8 cellular contexts compared by ENCODE assay signal in genomic region chr10:31759124-31759798, GRCh38.
DNase-seq lines count a peak whose midpoint lies in the region; ATAC-seq, FAIRE-seq and TF ChIP-seq lines count a peak whose summit lies in the region.

No MANE protein-coding gene starts in this region.

- peaks cover 23% of the 10 kb centered on the region; the same call in 1 of the 2 replicates for H3K4me1 ChIP-seq in H9 (ENCODE audit: insufficient read depth, low read length)
- peaks cover 19% of the 10 kb centered on the region for H3K4me1 ChIP-seq in astrocyte (ENCODE audit: insufficient read depth, low read length)
- H3K4me1 ChIP-seq in iPS-18a (ENCODE audit: control insufficient read depth, low read depth, low read length): peaks cover 44% of the 10 kb centered on the region
- H3K4me1 ChIP-seq in skeletal muscle satellite cell (ENCODE audit: control insufficient read depth, insufficient read depth, low read length): peaks cover 34% of the 10 kb centered on the region

- H4K20me1 ChIP-seq in H9 (ENCODE audit: control insufficient read depth, insufficient read depth, insufficient read length): no peaks in the 10 kb centered on the region
- no peaks in the 10 kb centered on the region for H4K20me1 ChIP-seq in astrocyte (ENCODE audit: insufficient read depth, low read length)

- no peak overlapping the region for H4K8ac ChIP-seq in H9 (replicated peaks; ENCODE audit: insufficient read length, low read depth, low read length)

- H2AFZ ChIP-seq in H9 (ENCODE audit: low read length) (no peak overlapping the region), astrocyte (ENCODE audit: low read depth, low read length) (peak overlapping the region; percentile 76)

- no peak overlapping the region for H3K4ac ChIP-seq in H9 (ENCODE audit: low read depth, low read length)

- H3K9ac ChIP-seq in H9 (ENCODE audit: extremely low read depth, insufficient read length, low read length): peak overlapping the region; percentile 73
- H3K9ac ChIP-seq in astrocyte (ENCODE audit: low read length): peak overlapping the region; percentile 95
- peak overlapping the region; percentile 81 for H3K9ac ChIP-seq in iPS-18a (ENCODE audit: low read length)
- H3K9ac ChIP-seq in skeletal muscle satellite cell (ENCODE audit: low read depth, low read length): peak overlapping the region; percentile 87

- H3K56ac ChIP-seq in H9 (ENCODE audit: insufficient read length, low read depth, low read length): no peak overlapping the region

- no peak overlapping the region for H4K91ac ChIP-seq in H9 (ENCODE audit: insufficient read length, low read depth, low read length)

- no peak overlapping the region for H3T11ph ChIP-seq in H9 (ENCODE audit: low read length)

- H3K4me3 ChIP-seq in astrocyte (ENCODE audit: insufficient read depth, low read depth, low read length) (peak overlapping the region; percentile 89), iPS-18a (ENCODE audit: low read length) (peak overlapping the region; percentile 80), skeletal muscle satellite cell (ENCODE audit: low read length) (peak overlapping the region; percentile 81)

- no peak for TF ChIP-seq CTCF in H9 (conservative IDR thresholded peaks at IDR 0.05)
- TF ChIP-seq CTCF in astrocyte (IDR thresholded peaks at IDR 0.05; ENCODE audit: insufficient read depth, low read depth, low read length): no peak

- H3K9me3 Mint-ChIP-seq in H9: peaks cover 15 to 20% of the 10 kb centered on the region in 2 experiments; a peak in 4 of 5 replicates
- peaks cover 6% of the 10 kb centered on the region for H3K9me3 Mint-ChIP-seq in astrocyte (ENCODE audit: unreplicated experiment)

- peak overlapping the region; percentile 45 for H3K4me2 ChIP-seq in H9 (ENCODE audit: insufficient read depth, insufficient read length, low read length)
- peak overlapping the region; percentile 94 for H3K4me2 ChIP-seq in astrocyte (ENCODE audit: low read length)
- peak overlapping the region; percentile 85 for H3K4me2 ChIP-seq in skeletal muscle satellite cell (ENCODE audit: low read length)

- H3K79me2 ChIP-seq in H9 (ENCODE audit: insufficient read depth, low read length) (no peaks in the 10 kb centered on the region), astrocyte (ENCODE audit: insufficient read depth, low read length) (no peaks in the 10 kb centered on the region)

- H4K5ac ChIP-seq in H9 (ENCODE audit: insufficient read length, low read depth, low read length): no peak overlapping the region

- H3K27me3 Mint-ChIP-seq in H9 (ENCODE audit: low read depth) (peaks cover 3% of the 10 kb centered on the region; the same call in 1 of the 2 replicates), astrocyte (ENCODE audit: low read depth, unreplicated experiment) (peaks cover 4% of the 10 kb centered on the region)

- peak overlapping the region; percentile 75 to 89 for H3K4me3 Mint-ChIP-seq in H9
- peak overlapping the region; percentile 93 for H3K4me3 Mint-ChIP-seq in astrocyte (ENCODE audit: unreplicated experiment)

- H3K36me3 ChIP-seq in astrocyte (ENCODE audit: insufficient read depth, low read length) (no peaks in the 10 kb centered on the region), iPS-18a (ENCODE audit: control insufficient read depth, low read depth, low read length) (no peaks in the 10 kb centered on the region), skeletal muscle satellite cell (ENCODE audit: insufficient read depth, low read length) (no peaks in the 10 kb centered on the region)

- H3K4me1 Mint-ChIP-seq in H9: peaks cover 64 to 69% of the 10 kb centered on the region in 2 experiments
- peaks cover 4% of the 10 kb centered on the region for H3K4me1 Mint-ChIP-seq in astrocyte (ENCODE audit: low read depth, unreplicated experiment)

- H3K9me3 ChIP-seq in H9 (ENCODE audit: control insufficient read depth, low read depth, low read length) (no peaks in the 10 kb centered on the region), astrocyte (ENCODE audit: insufficient read depth, low read depth, low read length) (no peaks in the 10 kb centered on the region), iPS-18a (ENCODE audit: control insufficient read depth, low read depth, low read length) (no peaks in the 10 kb centered on the region), skeletal muscle satellite cell (replicated peaks; ENCODE audit: low read length) (no peaks in the 10 kb centered on the region)

- ATAC-seq in HG03139 (IDR thresholded peaks at IDR 0.05; ENCODE audit: unreplicated experiment): no peak

- no peak overlapping the region for H2BK20ac ChIP-seq in H9 (ENCODE audit: low read depth, low read length, poor library complexity, severe bottlenecking)

- no peak overlapping the region for H2BK120ac ChIP-seq in H9 (ENCODE audit: low read depth, low read length, poor library complexity, severe bottlenecking)

- no peak overlapping the region for H2BK12ac ChIP-seq in H9 (ENCODE audit: insufficient read length, low read depth, low read length)

- peak; percentile 36 for DNase-seq in 8988T
- peak; percentile 77 for DNase-seq in H9
- peak; percentile 39 for DNase-seq in SK-N-DZ (ENCODE audit: low spot score)
- peak; percentile 36 for DNase-seq in astrocyte (ENCODE audit: low read depth)
- no peak for DNase-seq in UCSD-AML1 (lab: John Stamatoyannopoulos, UW; ENCODE audit: unreplicated experiment)

- H3K27me3 ChIP-seq in H9 (ENCODE audit: insufficient read depth, low read length): no peaks in the 10 kb centered on the region
- no peaks in the 10 kb centered on the region for H3K27me3 ChIP-seq in astrocyte (ENCODE audit: insufficient read depth, low read length)
- H3K27me3 ChIP-seq in iPS-18a (ENCODE audit: control insufficient read depth, insufficient read depth, low read length): no peaks in the 10 kb centered on the region
- H3K27me3 ChIP-seq in skeletal muscle satellite cell (ENCODE audit: control insufficient read depth, insufficient read depth, low read length): no peaks in the 10 kb centered on the region

- WGBS in H9 (ENCODE audit: extremely low coverage, insufficient read length, low lambda C conversion rate): no CpG with 5 or more reads among the region's 36 CpGs

- H3K27ac ChIP-seq in H9 (ENCODE audit: insufficient read length, low read depth, low read length): no peak overlapping the region
- H3K27ac ChIP-seq in astrocyte (ENCODE audit: low read depth, low read length): peak overlapping the region; percentile 94
- no peak overlapping the region for H3K27ac ChIP-seq in iPS-18a (ENCODE audit: low read length)

- H3K23ac ChIP-seq in H9 (ENCODE audit: insufficient read length, low read depth, low read length): no peak overlapping the region

- H2AK5ac ChIP-seq in H9 (ENCODE audit: insufficient read length, low read length): no peak overlapping the region

- no peak for FAIRE-seq in astrocyte (lab: Jason Lieb, UNC)

- peaks cover 4% of the 10 kb centered on the region for H3K23me2 ChIP-seq in H9 (ENCODE audit: insufficient read length, low read depth, low read length, poor library complexity, severe bottlenecking)

- no peak overlapping the region for H2BK15ac ChIP-seq in H9 (ENCODE audit: low read depth, low read length)

- peak overlapping the region; percentile 87 for H3K18ac ChIP-seq in H9 (ENCODE audit: insufficient read length, low read depth, low read length)

- peaks cover 7 to 18% (median 18%) of the 10 kb centered on the region in 3 experiments for H3K36me3 Mint-ChIP-seq in H9 (ENCODE audit: insufficient read depth in 1 of 3, low read depth in 3 of 3)
- H3K36me3 Mint-ChIP-seq in astrocyte (ENCODE audit: low read depth, unreplicated experiment): no peaks in the 10 kb centered on the region

- H3K27ac Mint-ChIP-seq in H9 (peak overlapping the region; percentile 72 to 95 (median 88); a peak in 5 of 7 replicates), astrocyte (ENCODE audit: unreplicated experiment) (peak overlapping the region; percentile 87)

- H3K79me1 ChIP-seq in H9 (ENCODE audit: insufficient read depth, low read depth, low read length, poor library complexity, severe bottlenecking): no peaks in the 10 kb centered on the region

- H2BK5ac ChIP-seq in H9 (ENCODE audit: insufficient read length, low read length): no peak overlapping the region

- peak overlapping the region; percentile 94; the same call in 1 of the 2 replicates for H3K14ac ChIP-seq in H9 (ENCODE audit: insufficient read depth, low read length)
